Comparison of ENCODE assay signal across 20 cellular contexts in the genomic region with DNA sequence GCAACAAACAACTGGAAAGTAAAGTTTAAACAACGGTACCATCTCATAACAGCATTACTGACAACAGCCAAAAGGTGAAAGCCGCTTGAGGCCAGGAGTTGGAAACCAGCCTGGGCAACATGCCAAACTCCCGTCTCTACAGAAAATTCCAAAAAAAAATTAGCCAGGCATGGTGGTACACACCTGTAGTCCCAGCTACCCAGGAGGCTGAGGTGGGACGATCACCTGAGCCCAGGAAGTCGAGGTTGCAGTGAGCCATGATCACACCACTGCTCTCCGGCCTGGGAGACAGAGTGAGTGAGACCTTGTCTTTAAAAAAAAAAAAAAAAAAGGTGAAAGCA. TPM values are rescaled to one million over a fixed set of nuclear protein-coding genes. Genes with fewer than 3 reads are reported as not detected.
A peak's percentile ranks its signal among the peaks of the same experiment; 100 is the strongest.
DNase-seq lines count a peak whose midpoint lies in the region; ATAC-seq, FAIRE-seq and TF ChIP-seq lines count a peak whose summit lies in the region.
"Had no signal": no experiment of that assay in that cellular context is flagged by ENCODE, and none has a peak within 500 bp of the region (broad histone marks: within the 10 kb centered on the region; RNA-seq: fewer than 3 reads in every experiment).

No MANE protein-coding gene starts in this region.

- TF ChIP-seq POLR2A in GM12878 (IDR thresholded peaks at IDR 0.05; ENCODE audit: low read depth, low read length) (no peak), gastrocnemius medialis (IDR thresholded peaks at IDR 0.05) (no peak)

- H3K36me3 ChIP-seq in GM12878 (ENCODE audit: control insufficient read depth in 2 of 2, insufficient read depth in 2 of 2, low read length in 1 of 2) (no peaks in the 10 kb centered on the region), gastrocnemius medialis (no peaks in the 10 kb centered on the region), tibial artery (no peaks in the 10 kb centered on the region)
- H3K36me3 ChIP-seq: esophagus muscularis mucosa, thyroid gland had no signal

- no peak for ATAC-seq in GM12878
- ATAC-seq in gastrocnemius medialis = no peak
- ATAC-seq: right cardiac atrium had no signal

- peak overlapping the region; percentile 4 for H3K27ac ChIP-seq in GM12878 (ENCODE audit: control insufficient read depth, insufficient read depth)
- H3K27ac ChIP-seq in gastrocnemius medialis = peak overlapping the region; percentile 95 to 99 (median 98)
- no peak overlapping the region for H3K27ac ChIP-seq in tibial artery
- H3K27ac ChIP-seq: esophagus muscularis mucosa, thyroid gland had no signal

- CTCF ChIA-PET in GM12878 (lab: Yijun Ruan, JAX) = interaction anchor here (0.6 to 2.1 kb wide), 4 partner anchors 10 to 45 kb away, joined by 3 to 11 read pairs (median 4); no protein-coding TSS in a partner anchor

- peaks cover 91% of the 10 kb centered on the region for H3K79me2 ChIP-seq in GM12878 (ENCODE audit: control insufficient read depth, insufficient read depth, low read length)

- H3K4me1 ChIP-seq in GM12878 (ENCODE audit: control insufficient read depth, insufficient read depth, low read length) (peaks cover 54% of the 10 kb centered on the region), gastrocnemius medialis (peaks cover 66 to 77% of the 10 kb centered on the region in 2 donors), tibial artery (peaks cover 0 to 37% (median 22%) of the 10 kb centered on the region in 4 donors)

- RAD21 ChIA-PET in GM12878 (lab: Charles Lee; ENCODE audit: unreplicated experiment) = interaction anchor here (0.7 to 1.2 kb wide), 4 partner anchors 10 to 352 kb away, joined by 3 read pairs; no protein-coding TSS in a partner anchor

- POLR2A ChIA-PET in GM12878 (lab: Charles Lee) = no interaction called here

- H3K4me2 ChIP-seq in GM12878 (ENCODE audit: control insufficient read depth, insufficient read depth) = peak overlapping the region; percentile 91

- intact Hi-C loops in activated CD4-positive, alpha-beta T cell treated with anti-CD3 and anti-CD28 coated beads, Interleukin-2, amount 10 ng/mL, durations not matched to agents 24 days and 14 days (cut with micrococcal nuclease) = loop anchor here (10.0 kb wide), 1 partner anchor 51 kb away; no protein-coding TSS in a partner anchor
- intact Hi-C loops in GM12878 (cut with micrococcal nuclease; ENCODE audit: unreplicated experiment) (loop anchor here (5.0 to 10.0 kb wide), 2 partner anchors 291 to 362 kb away; a partner anchor contains a TSS), gastrocnemius medialis (cut with DNase I; ENCODE audit: low total_unique reads) (no loop called here), tibial artery (cut with DNase I; ENCODE audit: low total_unique reads) (no loop called here)

- peaks cover 65% of the 10 kb centered on the region for H3K4me1 Mint-ChIP-seq in activated CD4-positive, alpha-beta T cell treated with anti-CD3 and anti-CD28 coated beads, Interleukin-2, amount 10 ng/mL, durations not matched to agents 24 days and 14 days

- BruUV-seq in GM12878 (replicated peaks; lab: Mats Ljungman, UMichigan) = no TSS peak

- peak overlapping the region; percentile 23 for H3K27ac Mint-ChIP-seq in activated CD4-positive, alpha-beta T cell treated with anti-CD3 and anti-CD28 coated beads, Interleukin-2, amount 10 ng/mL, durations not matched to agents 24 days and 14 days

- in situ Hi-C loops in GM12878 (cut with MboI) (no loop called here), gastrocnemius medialis (cut with MboI; ENCODE audit: low sequenced_read_pairs in 4 of 4) (no loop called here)

- no peaks in the 10 kb centered on the region for H3K9me3 ChIP-seq in GM12878 (replicated peaks; ENCODE audit: control insufficient read depth, insufficient read depth, low read length)
- no peaks in the 10 kb centered on the region for H3K9me3 ChIP-seq in gastrocnemius medialis
- H3K9me3 ChIP-seq in tibial artery = no peaks in the 10 kb centered on the region
- H3K9me3 ChIP-seq: esophagus muscularis mucosa, thyroid gland had no signal

- no peak overlapping the region; the same call in 1 of the 2 replicates for H3K9ac ChIP-seq in GM12878 (ENCODE audit: control insufficient read depth, insufficient read depth, low read length)

- 11% methylated on average over 6 of the region's 6 CpGs for WGBS in GM12878 (ENCODE audit: insufficient coverage, insufficient replicate concordance, low lambda C conversion rate, missing lambda C conversion rate)

- no peak for TF ChIP-seq EP300 in GM12878 (IDR thresholded peaks at IDR 0.05; ENCODE audit: borderline replicate concordance in 1 of 2, control insufficient read depth in 1 of 2, low read depth in 2 of 2, low read length in 2 of 2)

- H3K4me3 Mint-ChIP-seq in activated CD4-positive, alpha-beta T cell treated with anti-CD3 and anti-CD28 coated beads, Interleukin-2, amount 10 ng/mL, durations not matched to agents 24 days and 14 days = peak overlapping the region; percentile 28

- H3K4me3 ChIP-seq in GM12878 (peak overlapping the region; percentile 49; the same call in 1 of the 2 replicates), gastrocnemius medialis (peak overlapping the region in 2 of 4 donors; percentile 42 to 74), tibial artery (no peak overlapping the region)
- H3K4me3 ChIP-seq: esophagus muscularis mucosa, thyroid gland had no signal

- TF ChIP-seq CTCF in GM12878 (IDR thresholded peaks at IDR 0.05 in 2 of 3, conservative IDR thresholded peaks at IDR 0.05 in 1 of 3; ENCODE audit: control insufficient read depth in 2 of 3, extremely low read depth in 1 of 3, insufficient read depth in 1 of 3, low read depth in 3 of 3, low read length in 3 of 3) (no peak), gastrocnemius medialis (IDR thresholded peaks at IDR 0.05 in 4 of 5, conservative IDR thresholded peaks at IDR 0.05 in 1 of 5) (no peak), tibial artery (IDR thresholded peaks at IDR 0.05) (no peak)

- SMC1A ChIA-PET in GM12878 (lab: Charles Lee; ENCODE audit: uncharacterized antibody, unreplicated experiment) = interaction anchor here (1.2 to 1.3 kb wide), 4 partner anchors 8 to 11 kb away, joined by 3 to 5 read pairs (median 4); no protein-coding TSS in a partner anchor

- no peak for TF ChIP-seq RAD21 in GM12878 (IDR thresholded peaks at IDR 0.05; ENCODE audit: insufficient read depth, low read depth, low read length)

- DNase-seq in activated CD4-positive, alpha-beta T cell treated with anti-CD3 and anti-CD28 coated beads, Interleukin-2, amount 10 ng/mL, durations not matched to agents 24 days and 14 days = no peak
- no peak for DNase-seq in activated CD4-positive, alpha-beta T cell treated with anti-CD3 and anti-CD28 coated beads, Interleukin-2, amount 50 U/mL, for 48 hours
- no peak for DNase-seq in GM19239 (ENCODE audit: insufficient read length, low spot score)
- DNase-seq in GM12878 (ENCODE audit: low read depth, low spot score) = no peak
- peak in 1 of 2 donors; percentile 23 for DNase-seq in gastrocnemius medialis
- DNase-seq in tibial artery = no peak
- DNase-seq in stimulated activated CD4-positive, alpha-beta T cell treated with anti-CD3 and anti-CD28 coated beads, Interleukin-1b, Interleukin-23, amount 100 ng/mL, for 48 hours = no peak
- DNase-seq in EL = no peak
- DNase-seq: dermis blood vessel endothelial cell; glutamatergic neuron; IMR-90; mesendoderm; NCI-H1048; NCI-H2107; NCI-H69; stimulated activated CD4-positive, alpha-beta T cell treated with anti-CD3 and anti-CD28 coated beads, Interleukin-2, amount 100 ng/mL, for 48 hours; stimulated activated CD8-positive, alpha-beta memory T cell treated with anti-CD3 and anti-CD28 coated beads, Interleukin-4, amount 100 ng/mL, for 48 hours; thyroid gland had no signal

- peaks cover 25% of the 10 kb centered on the region for H3K36me3 Mint-ChIP-seq in activated CD4-positive, alpha-beta T cell treated with anti-CD3 and anti-CD28 coated beads, Interleukin-2, amount 10 ng/mL, durations not matched to agents 24 days and 14 days (ENCODE audit: low read depth)

- no peaks in the 10 kb centered on the region for H3K9me3 Mint-ChIP-seq in activated CD4-positive, alpha-beta T cell treated with anti-CD3 and anti-CD28 coated beads, Interleukin-2, amount 10 ng/mL, durations not matched to agents 24 days and 14 days

- FAIRE-seq in GM19239 (lab: Jason Lieb, UNC) = peak; percentile 4
- no peak for FAIRE-seq in GM12878 (lab: Jason Lieb, UNC)

- no peaks in the 10 kb centered on the region for H3K27me3 Mint-ChIP-seq in activated CD4-positive, alpha-beta T cell treated with anti-CD3 and anti-CD28 coated beads, Interleukin-2, amount 10 ng/mL, durations not matched to agents 24 days and 14 days

- H2AFZ ChIP-seq in GM12878 (ENCODE audit: control insufficient read depth, low read depth, low read length) = no peak overlapping the region

- H3K27me3 ChIP-seq in GM12878 (replicated peaks in 1 of 2; ENCODE audit: control insufficient read depth in 2 of 2, insufficient read depth in 2 of 2, low read length in 1 of 2) (no peaks in the 10 kb centered on the region), gastrocnemius medialis (no peaks in the 10 kb centered on the region), tibial artery (no peaks in the 10 kb centered on the region)
- H3K27me3 ChIP-seq: esophagus muscularis mucosa, thyroid gland had no signal

- no peaks in the 10 kb centered on the region for H4K20me1 ChIP-seq in GM12878 (ENCODE audit: control insufficient read depth, insufficient read depth)

TF ChIP-seq in GM12878, 131 proteins besides CTCF, POLR2A, EP300 and RAD21 (continues in another document):
- TF ChIP-seq ZZZ3 (IDR thresholded peaks at IDR 0.05; ENCODE audit: control insufficient read depth, insufficient read length, low read depth) (no peak), IKZF1 (conservative IDR thresholded peaks at IDR 0.05) (0 out of 2 replicates have a peak, but pooled peaks have one; percentile 17)

RNA-seq across cellular contexts. Expression of a gene that starts 4.4 kb away (rescaled TPM):
- total RNA-seq in activated CD4-positive, alpha-beta T cell treated with anti-CD3 and anti-CD28 coated beads, Interleukin-2, amount 10 ng/mL, durations not matched to agents 24 days and 14 days = 101 and 110 TPM in 2 replicates
- total RNA-seq in GM12878 (2013; cell fraction: nucleolus; rRNA removed) = 30.8 and 36.7 TPM in 2 replicates
- total RNA-seq in GM12878 (2014; rRNA removed) = 12.9 and 13.9 TPM in 2 replicates
- total RNA-seq in GM12878 (2014; rRNA removed; fragmentation: Illumina TruSeq; extraction: Trizol) = 10.2 and 10.7 TPM in 2 replicates
- 47.8 and 49.3 TPM in 2 replicates for total RNA-seq in GM12878 (2021)
- 5.2 TPM for polyA plus RNA-seq in GM12878 (2011; ENCODE audit: low read depth)
- polyA plus RNA-seq in GM12878 (2011; rRNA removed) = 6.3 and 12.3 TPM in 2 replicates
- polyA plus RNA-seq in GM12878 (2011; cell fraction: cytosol; rRNA removed) = 12.7 and 14.8 TPM in 2 replicates
- 133 and 156 TPM in 2 replicates for polyA plus RNA-seq in GM12878 (2011; cell fraction: nucleus; rRNA removed)
- 23.1 and 27.7 TPM in 2 replicates for polyA plus RNA-seq in GM12878 (2012)
- 3.6 and 10.8 TPM in 2 replicates for polyA plus RNA-seq in GM12878 (2014; fragmentation: Illumina TruSeq; extraction: Trizol)
- under 1 TPM; 0.13 to 0.42 TPM for polyA plus RNA-seq in GM12878 (2014; fragmentation: Nextera tagmentation; extraction: Ambion mirVana)
- 35.8 and 48.5 TPM in 2 replicates for polyA plus RNA-seq in GM12878 (2014; rRNA removed)
- polyA plus RNA-seq in GM12878 (2016; fragmentation: Nextera tagmentation; extraction: Ambion mirVana) = 1 to 10 TPM; 2.9 to 3.9 TPM
- polyA minus RNA-seq in GM12878 (2011; rRNA and poly(A)+ RNA removed) = 13.1 and 29.2 TPM in 2 replicates
- 13.3 and 17.2 TPM in 2 replicates for polyA minus RNA-seq in GM12878 (2011; cell fraction: cytosol; rRNA and poly(A)+ RNA removed)
- 20.7 and 34.6 TPM in 2 replicates for polyA minus RNA-seq in GM12878 (2011; cell fraction: nucleus; rRNA and poly(A)+ RNA removed)
- total RNA-seq in gastrocnemius medialis = 10 to 100 TPM; 40.5 to 54.0 (median 49.3) TPM

Comparison
In these comparisons a context has a peak if more than half of its experiments do, and no peak if none do; other contexts are left out.
1. H3K27ac ChIP-seq: peak in GM12878 (single experiment) and gastrocnemius medialis (4 of 4); none in tibial artery (0 of 2).
2. intact Hi-C loops: an anchor here in activated CD4-positive, alpha-beta T cell treated with anti-CD3 and anti-CD28 coated beads, Interleukin-2, amount 10 ng/mL, durations not matched to agents 24 days and 14 days (10.0 kb wide) and GM12878 (5.0 to 10.0 kb wide); none called in gastrocnemius medialis and tibial artery.